20 cellular contexts compared by ENCODE assay signal in the genomic region with DNA sequence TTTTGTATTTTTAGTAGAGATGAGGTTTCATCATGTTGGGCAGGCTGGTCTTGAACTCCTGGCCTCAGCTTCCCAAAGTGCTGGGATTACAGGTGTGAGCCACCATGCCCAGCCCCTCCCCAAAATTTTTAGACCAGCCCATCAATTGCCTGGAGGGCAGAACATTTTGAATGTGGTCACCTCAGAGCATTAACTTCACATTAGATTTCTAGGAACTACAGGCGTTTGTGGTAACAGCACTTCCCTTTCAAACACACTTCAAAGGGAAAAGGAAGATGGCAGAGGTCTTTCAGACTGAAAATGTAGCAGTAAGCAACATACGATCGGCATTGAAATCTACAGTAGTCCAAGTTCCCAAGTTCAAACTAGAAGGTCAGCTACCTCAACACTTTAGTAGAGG. TPM values are rescaled to one million over a fixed set of nuclear protein-coding genes. Genes with fewer than 3 reads are reported as not detected.
DNase-seq lines count a peak whose midpoint lies in the region; ATAC-seq lines count a peak whose summit lies in the region.
"Had no signal": no experiment of that assay in that cellular context is flagged by ENCODE, and none has a peak within 500 bp of the region (broad histone marks: within the 10 kb centered on the region; RNA-seq: fewer than 3 reads in every experiment).

No MANE protein-coding gene starts in this region.

- DNase-seq in CD8-positive, alpha-beta memory T cell, result peak in 2 of 5 donors; percentile 8 to 44
- DNase-seq in T-helper 2 cell treated with Interferon-gamma antibody and Interleukin-4, amounts not matched to agents 5 μg/mL and 100 μg/mL, for 36 hours (ENCODE audit: low spot score), result no peak
- DNase-seq in immature natural killer cell (peak in 1 of 3 donors; percentile 25), NCI-H146 (lab: John Stamatoyannopoulos, UW) (no peak)
- DNase-seq in stimulated activated naive CD4-positive, alpha-beta T cell treated with Interleukin-2 at 50 U/mL for 16 hours (lab: John Stamatoyannopoulos, UW), result no peak
- DNase-seq: activated CD4-positive, alpha-beta T cell treated with anti-CD3 and anti-CD28 coated beads for 48 hours; activated gamma-delta T cell treated with Interleukin-2 at 50 U/mL for 16 hours; BE2C; left colon; mucosa of descending colon; NCI-H526 treated with DMSO at 0.1 percent for 48 hours; pancreas; Peyer's patch; transverse colon had no signal

- ATAC-seq in GM18519 (IDR thresholded peaks at IDR 0.05; ENCODE audit: low FRiP score, unreplicated experiment), result no peak
- ATAC-seq in HG03521 (IDR thresholded peaks at IDR 0.05; ENCODE audit: unreplicated experiment), result no peak
- ATAC-seq: GM23338, left colon, mucosa of descending colon, pancreas had no signal

- H3K9me3 ChIP-seq in CD8-positive, alpha-beta memory T cell (ENCODE audit: low read length), result no peaks in the 10 kb centered on the region
- no peaks in the 10 kb centered on the region for H3K9me3 ChIP-seq in KOPT-K1 (ENCODE audit: insufficient read depth, low read length, poor library complexity, severe bottlenecking)
- H3K9me3 ChIP-seq: BE2C, mucosa of descending colon, pancreas, Peyer's patch, transverse colon had no signal

- peaks cover 19 to 23% (median 19%) of the 10 kb centered on the region in 3 donors for H3K4me1 Mint-ChIP-seq in CD8-positive, alpha-beta memory T cell
- H3K4me1 Mint-ChIP-seq in T-helper 2 cell treated with Interferon-gamma antibody and Interleukin-4, amounts not matched to agents 5 μg/mL and 100 μg/mL, for 36 hours (ENCODE audit: low read depth), result peaks cover 26% of the 10 kb centered on the region
- H3K4me1 Mint-ChIP-seq in immature natural killer cell, result peaks cover 15 to 26% of the 10 kb centered on the region in 2 donors
- H3K4me1 Mint-ChIP-seq: GM23338 had no signal

- POLR2A ChIA-PET in CD8-positive, alpha-beta memory T cell (lab: Charles Lee), result no interaction called here

- H3K4me3 Mint-ChIP-seq in CD8-positive, alpha-beta memory T cell, result peak overlapping the region in 6 of 7 donors; percentile 32 to 75 (median 62)
- peak overlapping the region; percentile 75 for H3K4me3 Mint-ChIP-seq in T-helper 2 cell treated with Interferon-gamma antibody and Interleukin-4, amounts not matched to agents 5 μg/mL and 100 μg/mL, for 36 hours
- H3K4me3 Mint-ChIP-seq in immature natural killer cell, result peak overlapping the region; percentile 36 to 58 (median 57)
- H3K4me3 Mint-ChIP-seq: GM23338 had no signal

- CTCF ChIA-PET in CD8-positive, alpha-beta memory T cell (lab: Charles Lee), result interaction anchor here (1.4 kb wide), 1 partner anchor 28 kb away, joined by 3 read pairs; no protein-coding TSS in a partner anchor

- H3K27me3 Mint-ChIP-seq in CD8-positive, alpha-beta memory T cell, result no peaks in the 10 kb centered on the region
- H3K27me3 Mint-ChIP-seq in T-helper 2 cell treated with Interferon-gamma antibody and Interleukin-4, amounts not matched to agents 5 μg/mL and 100 μg/mL, for 36 hours (ENCODE audit: low read depth), result no peaks in the 10 kb centered on the region
- H3K27me3 Mint-ChIP-seq in immature natural killer cell (ENCODE audit: low read depth in 3 of 3), result no peaks in the 10 kb centered on the region

- peak overlapping the region; percentile 10 to 82 (median 66) for H3K27ac Mint-ChIP-seq in CD8-positive, alpha-beta memory T cell
- H3K27ac Mint-ChIP-seq in T-helper 2 cell treated with Interferon-gamma antibody and Interleukin-4, amounts not matched to agents 5 μg/mL and 100 μg/mL, for 36 hours, result peak overlapping the region; percentile 85
- peak overlapping the region; percentile 51 to 85 (median 78) for H3K27ac Mint-ChIP-seq in immature natural killer cell
- H3K27ac Mint-ChIP-seq: GM23338 had no signal

- no peaks in the 10 kb centered on the region for H3K27me3 ChIP-seq in CD8-positive, alpha-beta memory T cell (ENCODE audit: insufficient read depth, low read length, poor library complexity, severe bottlenecking)
- H3K27me3 ChIP-seq: BE2C, pancreas, Peyer's patch, transverse colon had no signal

- H3K36me3 ChIP-seq in CD8-positive, alpha-beta memory T cell (ENCODE audit: insufficient read depth, low read length), result no peaks in the 10 kb centered on the region
- H3K36me3 ChIP-seq in KOPT-K1 (ENCODE audit: insufficient read depth, low read length), result no peaks in the 10 kb centered on the region; the same call in 1 of the 2 replicates
- H3K36me3 ChIP-seq: pancreas had no signal

- H3K9me3 Mint-ChIP-seq in CD8-positive, alpha-beta memory T cell, result no peaks in the 10 kb centered on the region
- no peaks in the 10 kb centered on the region for H3K9me3 Mint-ChIP-seq in T-helper 2 cell treated with Interferon-gamma antibody and Interleukin-4, amounts not matched to agents 5 μg/mL and 100 μg/mL, for 36 hours
- H3K9me3 Mint-ChIP-seq in immature natural killer cell, result no peaks in the 10 kb centered on the region
- H3K9me3 Mint-ChIP-seq: GM23338 had no signal

- H3K36me3 Mint-ChIP-seq in CD8-positive, alpha-beta memory T cell, result peaks cover under 1 to 41% (median 13%) of the 10 kb centered on the region in 3 donors
- H3K36me3 Mint-ChIP-seq in T-helper 2 cell treated with Interferon-gamma antibody and Interleukin-4, amounts not matched to agents 5 μg/mL and 100 μg/mL, for 36 hours (ENCODE audit: low read depth), result peaks cover 23% of the 10 kb centered on the region
- peaks cover 13 to 35% (median 26%) of the 10 kb centered on the region in 3 donors for H3K36me3 Mint-ChIP-seq in immature natural killer cell

- H3K4me1 ChIP-seq in CD8-positive, alpha-beta memory T cell (ENCODE audit: insufficient read depth, low read length), result peaks cover 16% of the 10 kb centered on the region
- H3K4me1 ChIP-seq: BE2C, pancreas, Peyer's patch, transverse colon had no signal

- H3K4me3 ChIP-seq in CD8-positive, alpha-beta memory T cell (ENCODE audit: low read length), result no peak overlapping the region
- H3K4me3 ChIP-seq: GM23338, mucosa of descending colon, pancreas, Peyer's patch, skin epidermis, transverse colon had no signal

- no peak overlapping the region for H3K27ac ChIP-seq in CD8-positive, alpha-beta memory T cell (ENCODE audit: low read depth, low read length)
- H3K27ac ChIP-seq in KOPT-K1 (ENCODE audit: low read depth, low read length, poor library complexity, severe bottlenecking), result peak overlapping the region; percentile 73
- H3K27ac ChIP-seq: pancreas, Peyer's patch, skin epidermis, transverse colon had no signal

RNA-seq across cellular contexts. Expression of a gene that starts 12.3 kb away (rescaled TPM):
- 10 to 100 TPM; 47.8 to 51.2 TPM for total RNA-seq in CD8-positive, alpha-beta memory T cell
- polyA plus RNA-seq in CD8-positive, alpha-beta memory T cell, result 15.0 TPM
- 10 to 100 TPM; 21.0 to 24.1 (median 24.1) TPM for polyA plus RNA-seq in immature natural killer cell
- total RNA-seq: GM23338, MCF 10A had no signal

RNA-seq across cellular contexts. Expression of a gene that starts 52.7 kb away (rescaled TPM):
- total RNA-seq in CD8-positive, alpha-beta memory T cell, result 100 to 1,000 TPM; 159 to 173 TPM
- 180 TPM for polyA plus RNA-seq in CD8-positive, alpha-beta memory T cell
- 100 to 1,000 TPM; 230 to 380 (median 276) TPM for polyA plus RNA-seq in immature natural killer cell
